7 cellular contexts compared by ENCODE assay signal in the genomic region with DNA sequence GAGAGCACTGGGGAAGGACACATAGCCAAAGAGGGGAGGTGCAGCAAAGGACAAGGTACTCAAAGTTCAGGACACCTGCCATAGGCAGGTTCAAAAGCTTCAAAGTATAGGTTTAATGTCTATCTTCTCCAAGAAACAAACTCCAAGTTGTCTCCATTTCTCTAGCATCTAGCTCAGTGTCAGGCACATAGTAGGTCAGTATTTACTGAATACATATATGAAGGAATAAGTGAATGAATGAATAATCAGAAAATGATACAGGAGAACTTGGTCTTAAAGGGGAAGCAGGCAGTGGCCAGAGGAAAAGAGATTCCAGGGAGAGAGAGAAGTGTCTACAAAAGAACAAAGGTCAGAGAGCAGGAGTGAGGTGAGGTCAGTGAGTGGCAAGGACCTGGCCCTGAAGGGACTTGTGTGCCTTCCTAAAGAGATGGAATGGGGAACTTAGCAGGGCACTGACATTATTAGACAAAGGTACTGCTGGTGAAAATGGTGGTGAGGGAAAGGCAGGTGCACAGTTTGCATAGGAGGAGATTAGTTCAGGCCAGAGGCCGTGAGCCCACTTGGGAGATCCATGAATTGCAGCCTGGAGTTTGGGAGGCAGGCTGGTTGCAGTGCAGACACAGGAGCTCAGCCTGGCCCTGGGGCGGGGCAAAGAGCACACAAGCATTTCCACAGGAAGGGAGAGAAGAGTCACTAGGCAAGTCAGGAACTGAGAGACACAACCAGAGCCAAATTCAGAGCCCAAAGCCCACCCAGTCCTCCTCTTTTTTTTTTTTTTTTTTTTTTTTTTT. TPM values are rescaled to one million over a fixed set of nuclear protein-coding genes. Genes with fewer than 3 reads are reported as not detected.
DNase-seq lines count a peak whose midpoint lies in the region; ATAC-seq lines count a peak whose summit lies in the region.

No MANE protein-coding gene starts in this region.

- ATAC-seq in HG03432 (IDR thresholded peaks at IDR 0.05; ENCODE audit: unreplicated experiment) (peak; percentile 33), Right ventricle myocardium superior (ENCODE audit: poor library complexity) (peak; percentile 65), HG02610 (IDR thresholded peaks at IDR 0.05; ENCODE audit: unreplicated experiment) (no peak), HG03039 (IDR thresholded peaks at IDR 0.05; ENCODE audit: unreplicated experiment) (no peak)
- ATAC-seq in stimulated activated naive B cell treated with anti-CD40 and anti-IgM and Interleukin-4, amounts not matched to agents 10 μg/mL and 1 μg/mL and 100 μg/mL, for 72 hours (replicated peaks): peak; percentile 11 to 26

- peaks cover 5 to 12% of the 10 kb centered on the region in 2 donors for H3K36me3 Mint-ChIP-seq in stimulated activated naive B cell treated with anti-CD40 and anti-IgM and Interleukin-4, amounts not matched to agents 10 μg/mL and 1 μg/mL and 100 μg/mL, for 72 hours

- DNase-seq in UCSD-AML1 (lab: John Stamatoyannopoulos, UW; ENCODE audit: unreplicated experiment) (peak; percentile 54), Right ventricle myocardium superior (peak; percentile 69), GM19238 (ENCODE audit: insufficient read length, low spot score) (no peak)
- no peak for DNase-seq in stimulated activated naive B cell treated with anti-CD40 and anti-IgM and Interleukin-4, amounts not matched to agents 10 μg/mL and 1 μg/mL and 100 μg/mL, for 72 hours

- H3K9me3 Mint-ChIP-seq in stimulated activated naive B cell treated with anti-CD40 and anti-IgM and Interleukin-4, amounts not matched to agents 10 μg/mL and 1 μg/mL and 100 μg/mL, for 72 hours: no peaks in the 10 kb centered on the region

- H3K27ac Mint-ChIP-seq in stimulated activated naive B cell treated with anti-CD40 and anti-IgM and Interleukin-4, amounts not matched to agents 10 μg/mL and 1 μg/mL and 100 μg/mL, for 72 hours: peak overlapping the region; percentile 70

- no peaks in the 10 kb centered on the region for H3K27me3 Mint-ChIP-seq in stimulated activated naive B cell treated with anti-CD40 and anti-IgM and Interleukin-4, amounts not matched to agents 10 μg/mL and 1 μg/mL and 100 μg/mL, for 72 hours

- intact Hi-C loops in Right ventricle myocardium superior (cut with DNase I): no loop called here

- H3K4me3 Mint-ChIP-seq in stimulated activated naive B cell treated with anti-CD40 and anti-IgM and Interleukin-4, amounts not matched to agents 10 μg/mL and 1 μg/mL and 100 μg/mL, for 72 hours: peak overlapping the region; percentile 2 to 26

- H3K4me1 Mint-ChIP-seq in stimulated activated naive B cell treated with anti-CD40 and anti-IgM and Interleukin-4, amounts not matched to agents 10 μg/mL and 1 μg/mL and 100 μg/mL, for 72 hours: peaks cover 50 to 72% of the 10 kb centered on the region in 2 donors

RNA-seq across cellular contexts. Expression of a gene that starts 21.4 kb away (rescaled TPM):
- total RNA-seq in Right ventricle myocardium superior: 9.8 TPM

RNA-seq across cellular contexts. Expression of a gene that starts 36.2 kb away (rescaled TPM):
- not detected for total RNA-seq in Right ventricle myocardium superior

Comparison
In these comparisons a context has a peak if more than half of its experiments do, and no peak if none do; other contexts are left out.
1. ATAC-seq: peak in HG03432 (single experiment), Right ventricle myocardium superior (single experiment) and stimulated activated naive B cell treated with anti-CD40 and anti-IgM and Interleukin-4, amounts not matched to agents 10 μg/mL and 1 μg/mL and 100 μg/mL, for 72 hours (2 of 2); none in HG02610 (single experiment) and HG03039 (single experiment).
2. DNase-seq: peak in UCSD-AML1 (single experiment) and Right ventricle myocardium superior (single experiment); none in stimulated activated naive B cell treated with anti-CD40 and anti-IgM and Interleukin-4, amounts not matched to agents 10 μg/mL and 1 μg/mL and 100 μg/mL, for 72 hours (single experiment) and GM19238 (single experiment).